7 cellular contexts compared by ENCODE assay signal in the genomic region with DNA sequence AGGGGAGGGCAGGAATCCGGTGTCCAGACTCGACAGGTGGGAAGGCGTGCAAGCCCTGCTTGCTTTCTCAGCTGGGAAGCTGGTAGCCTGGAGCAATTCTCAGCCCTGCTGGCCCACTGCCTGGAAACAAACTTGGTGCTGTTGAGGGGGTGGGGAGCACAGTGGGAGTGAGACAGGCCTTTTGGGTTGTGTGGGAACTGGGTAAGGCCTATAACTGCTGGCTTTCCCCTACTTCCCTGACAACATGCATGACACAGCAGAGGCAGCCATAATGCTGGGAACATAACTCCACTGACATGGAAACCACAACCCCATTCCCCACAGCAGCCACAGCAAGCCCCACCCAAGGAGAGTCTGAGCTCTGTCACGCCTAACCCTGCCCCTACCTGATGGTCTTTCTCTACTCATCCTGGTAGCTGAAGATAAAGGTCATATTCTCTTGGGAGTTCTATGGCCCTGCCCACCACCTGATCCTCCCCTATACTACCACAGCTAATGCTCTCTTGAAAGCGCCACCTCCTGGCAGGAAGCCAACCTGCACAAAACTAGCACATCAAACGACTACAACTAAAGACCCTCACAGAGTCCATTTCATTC.
DNase-seq lines count a peak whose midpoint lies in the region; ATAC-seq and TF ChIP-seq lines count a peak whose summit lies in the region.

No MANE protein-coding gene starts in this region.

- H3K4me3 ChIP-seq in fibroblast of mammary gland (ENCODE audit: control insufficient read depth, low read depth, low read length) = no peak overlapping the region

- DNase-seq in SW480 (ENCODE audit: low spot score) (peak; percentile 58), fibroblast of mammary gland (ENCODE audit: low read depth) (peak; percentile 40), ureter (ENCODE audit: low spot score) (no peak), NCI-H1105 (lab: John Stamatoyannopoulos, UW) (no peak), T-helper 9 cell (no peak)

- TF ChIP-seq CTCF in fibroblast of mammary gland (conservative IDR thresholded peaks at IDR 0.05; ENCODE audit: control insufficient read depth, insufficient read depth, low read depth, low read length) = no peak

- ATAC-seq in GM18909 (IDR thresholded peaks at IDR 0.05; ENCODE audit: poor library complexity, unreplicated experiment) = peak; percentile 78
- ATAC-seq in HG02981 (IDR thresholded peaks at IDR 0.05; ENCODE audit: unreplicated experiment) = peak; percentile 67

Comparison
In these comparisons a context has a peak if more than half of its experiments do, and no peak if none do; other contexts are left out.
1. DNase-seq: peak in SW480 (single experiment) and fibroblast of mammary gland (single experiment); none in ureter (single experiment), NCI-H1105 (single experiment) and T-helper 9 cell (single experiment).